In the genomic region with DNA sequence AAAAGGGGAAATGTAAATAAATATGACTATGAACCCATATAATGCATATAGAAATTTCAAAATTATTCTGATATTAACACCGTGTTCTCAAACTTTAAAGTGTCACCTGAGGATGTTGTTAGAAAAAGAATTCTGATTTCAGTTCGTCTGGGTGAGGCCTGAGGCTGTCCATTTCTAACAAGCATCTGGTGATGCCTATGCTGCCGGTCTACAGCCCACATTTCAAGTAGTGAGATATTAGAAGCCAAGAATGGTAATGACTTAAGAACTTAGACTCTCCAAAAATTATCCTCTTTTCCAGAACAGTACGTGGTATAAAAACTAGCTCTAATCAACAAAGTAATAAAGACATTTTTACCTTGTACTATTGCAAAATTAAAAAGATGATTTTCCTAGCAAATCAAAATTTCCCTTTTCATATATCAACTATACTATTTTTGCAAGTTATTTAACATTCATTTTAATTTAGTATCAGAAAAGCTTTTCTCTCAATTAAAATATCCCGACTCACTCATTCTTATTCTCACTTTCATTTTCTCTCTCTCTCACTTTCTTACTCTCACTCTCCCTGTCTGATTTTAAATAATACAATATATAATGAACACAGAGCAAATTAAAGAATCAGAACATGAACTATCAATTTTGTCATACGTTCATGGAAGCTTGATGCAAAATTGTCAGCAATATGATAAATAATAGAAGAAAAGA, we compare ENCODE assay signal across 12 cellular contexts. TPM values are rescaled to one million over a fixed set of nuclear protein-coding genes. Genes with fewer than 3 reads are reported as not detected.
DNase-seq lines count a peak whose midpoint lies in the region; ATAC-seq and TF ChIP-seq lines count a peak whose summit lies in the region.
"Had no signal": no experiment of that assay in that cellular context is flagged by ENCODE, and none has a peak within 500 bp of the region (broad histone marks: within the 10 kb centered on the region; RNA-seq: fewer than 3 reads in every experiment).

No MANE protein-coding gene starts in this region.

- intact Hi-C loops in left ventricle myocardium superior (cut with micrococcal nuclease) (no loop called here), body of pancreas (cut with DNase I) (no loop called here)

- TF ChIP-seq CTCF in HFFc6 (IDR thresholded peaks at IDR 0.05): no peak
- no peak for TF ChIP-seq CTCF in hepatocyte (IDR thresholded peaks at IDR 0.05; ENCODE audit: poor library complexity)
- TF ChIP-seq CTCF in body of pancreas (IDR thresholded peaks at IDR 0.05): no peak

- H3K27me3 Mint-ChIP-seq in HFFc6 (ENCODE audit: insufficient read depth): peaks cover 2% of the 10 kb centered on the region; the same call in 1 of the 2 replicates
- H3K27me3 Mint-ChIP-seq: activated naive CD8-positive, alpha-beta T cell treated with anti-CD3 and anti-CD28 coated beads for 36 hours had no signal

- peaks cover 13% of the 10 kb centered on the region for H3K9me3 ChIP-seq in adipocyte (ENCODE audit: control insufficient read depth, low read length)
- H3K9me3 ChIP-seq in stomach smooth muscle (ENCODE audit: control insufficient read depth in 2 of 2, low read length in 2 of 2): no peaks in the 10 kb centered on the region
- H3K9me3 ChIP-seq in hepatocyte (ENCODE audit: low read depth): no peaks in the 10 kb centered on the region
- H3K9me3 ChIP-seq in body of pancreas: peaks cover 0 to 7% (median 0%) of the 10 kb centered on the region in 3 donors

- no peak overlapping the region for H3K4me2 ChIP-seq in hepatocyte

- peak; percentile 74 for ATAC-seq in left ventricle myocardium superior
- ATAC-seq in body of pancreas: no peak

- no peaks in the 10 kb centered on the region; the same call in 1 of the 2 replicates for H3K4me1 Mint-ChIP-seq in HFFc6 (ENCODE audit: low read depth)
- H3K4me1 Mint-ChIP-seq: activated naive CD8-positive, alpha-beta T cell treated with anti-CD3 and anti-CD28 coated beads for 36 hours had no signal

- no peaks in the 10 kb centered on the region; the same call in 1 of the 2 replicates for H3K9me3 Mint-ChIP-seq in HFFc6

- WGBS in hepatocyte (ENCODE audit: low lambda C conversion rate, missing lambda C conversion rate): 77% methylated on average over 6 of the region's 6 CpGs
- WGBS in body of pancreas, 2 donors: 47 to 60% methylated on average over 6 of the region's 6 CpGs

- no peaks in the 10 kb centered on the region for H4K20me1 ChIP-seq in hepatocyte (ENCODE audit: insufficient read depth, poor library complexity, severe bottlenecking)

- no peaks in the 10 kb centered on the region for H3K27me3 ChIP-seq in adipocyte (replicated peaks; ENCODE audit: control insufficient read depth, insufficient read depth, low read length)
- H3K27me3 ChIP-seq in stomach smooth muscle (ENCODE audit: control insufficient read depth in 1 of 2, insufficient read depth in 2 of 2, low read length in 2 of 2): no peaks in the 10 kb centered on the region
- no peaks in the 10 kb centered on the region for H3K27me3 ChIP-seq in hepatocyte
- no peaks in the 10 kb centered on the region for H3K27me3 ChIP-seq in body of pancreas

- no peak for TF ChIP-seq POLR2A in body of pancreas (IDR thresholded peaks at IDR 0.05)

- H3K4me3 Mint-ChIP-seq in HFFc6: peak overlapping the region; percentile 9; the same call in 1 of the 2 replicates
- H3K4me3 Mint-ChIP-seq: activated naive CD8-positive, alpha-beta T cell treated with anti-CD3 and anti-CD28 coated beads for 36 hours had no signal

- no peaks in the 10 kb centered on the region for H3K79me2 ChIP-seq in hepatocyte

- H3K27ac ChIP-seq in stomach smooth muscle (ENCODE audit: low read length): no peak overlapping the region
- no peak overlapping the region for H3K27ac ChIP-seq in hepatocyte
- no peak overlapping the region for H3K27ac ChIP-seq in body of pancreas

- H3K4me3 ChIP-seq in adipocyte (ENCODE audit: low read length) (peak overlapping the region; percentile 81), stomach smooth muscle (ENCODE audit: low read length in 2 of 2) (peak overlapping the region; percentile 15 to 62), hepatocyte (no peak overlapping the region), body of pancreas (no peak overlapping the region)

- no peak overlapping the region for H2AFZ ChIP-seq in hepatocyte

- no peaks in the 10 kb centered on the region for H3K36me3 ChIP-seq in adipocyte (ENCODE audit: control insufficient read depth, insufficient read depth, low read length, severe bottlenecking)
- H3K36me3 ChIP-seq in stomach smooth muscle (ENCODE audit: control insufficient read depth in 2 of 2, insufficient read depth in 2 of 2, low read length in 2 of 2): no peaks in the 10 kb centered on the region
- H3K36me3 ChIP-seq in hepatocyte (replicated peaks; ENCODE audit: insufficient read depth, low read depth): no peaks in the 10 kb centered on the region
- no peaks in the 10 kb centered on the region for H3K36me3 ChIP-seq in body of pancreas (replicated peaks in 1 of 2; ENCODE audit: insufficient read depth in 1 of 2, low read depth in 2 of 2)

- DNase-seq in HFFc6: no peak
- DNase-seq in adipocyte (ENCODE audit: low read depth): peak; percentile 5
- DNase-seq in left ventricle myocardium superior: no peak
- no peak for DNase-seq in hepatocyte (ENCODE audit: low spot score)
- no peak for DNase-seq in body of pancreas
- DNase-seq in activated T-cell treated with anti-CD3 and anti-CD28 coated beads, Interleukin-2, amount 50 U/mL, for 48 hours: no peak
- DNase-seq in AML-193 (lab: John Stamatoyannopoulos, UW): no peak
- DNase-seq: activated naive CD8-positive, alpha-beta T cell treated with anti-CD3 and anti-CD28 coated beads for 36 hours; COR-L47; cortex of kidney had no signal

- no peaks in the 10 kb centered on the region for H3K36me3 Mint-ChIP-seq in HFFc6 (ENCODE audit: low read depth)
- H3K36me3 Mint-ChIP-seq: activated naive CD8-positive, alpha-beta T cell treated with anti-CD3 and anti-CD28 coated beads for 36 hours had no signal

- H3K9me2 ChIP-seq in hepatocyte (replicated peaks; ENCODE audit: insufficient read depth): no peaks in the 10 kb centered on the region

- H3K9ac ChIP-seq in adipocyte (ENCODE audit: low read length): peak overlapping the region; percentile 75
- peak overlapping the region in 1 of 2 donors; percentile 52 for H3K9ac ChIP-seq in stomach smooth muscle (ENCODE audit: low read length in 2 of 2)

- H3K27ac Mint-ChIP-seq in HFFc6: no peak overlapping the region
- H3K27ac Mint-ChIP-seq: activated naive CD8-positive, alpha-beta T cell treated with anti-CD3 and anti-CD28 coated beads for 36 hours had no signal

- H3K4me1 ChIP-seq in adipocyte (ENCODE audit: control insufficient read depth, insufficient read depth, low read length): no peaks in the 10 kb centered on the region
- no peaks in the 10 kb centered on the region for H3K4me1 ChIP-seq in stomach smooth muscle (ENCODE audit: control insufficient read depth, insufficient read depth, low read length)
- no peaks in the 10 kb centered on the region for H3K4me1 ChIP-seq in hepatocyte (ENCODE audit: insufficient read depth)
- H3K4me1 ChIP-seq in body of pancreas: no peaks in the 10 kb centered on the region

RNA-seq across cellular contexts. Expression of a gene that starts 35.0 kb away (rescaled TPM):
- not detected for total RNA-seq in HFFc6 (2021; fragmentation: NEBNext Ultra II Directional; extraction: Animal tissue kit (Norgen Biotek cat#: 25700))
- total RNA-seq in left ventricle myocardium superior (not detected), hepatocyte (6.7 and 7.1 TPM in 2 replicates), body of pancreas (10 to 100 TPM in 1 of 2 donors, 1 to 10 TPM in 1; 2.9 to 13.5 TPM)
- polyA plus RNA-seq in hepatocyte: 3.5 and 5.2 TPM in 2 replicates
- total RNA-seq: activated CD8-positive, alpha-beta memory T cell treated with anti-CD3 and anti-CD28 coated beads for 36 hours; activated naive CD8-positive, alpha-beta T cell treated with anti-CD3 and anti-CD28 coated beads for 36 hours had no signal

Comparison
In these comparisons a context has a peak if more than half of its experiments do, and no peak if none do; other contexts are left out.
1. H3K4me3 ChIP-seq: peak in adipocyte (single experiment) and stomach smooth muscle (2 of 2); none in hepatocyte (single experiment) and body of pancreas (0 of 2).